ENCODE assay signal across 9 cellular contexts in genomic region chr6:127120787-127121636, GRCh38. TPM values are rescaled to one million over a fixed set of nuclear protein-coding genes. Genes with fewer than 3 reads are reported as not detected.
DNase-seq lines count a peak whose midpoint lies in the region; ATAC-seq, FAIRE-seq and TF ChIP-seq lines count a peak whose summit lies in the region.
"Had no signal": no experiment of that assay in that cellular context is flagged by ENCODE, and none has a peak within 500 bp of the region (broad histone marks: within the 10 kb centered on the region; RNA-seq: fewer than 3 reads in every experiment).

No MANE protein-coding gene starts in this region.

- no peaks in the 10 kb centered on the region for H3K27me3 ChIP-seq in testis

- peak overlapping the region; percentile 52 for H3K4me3 ChIP-seq in fibroblast of villous mesenchyme (ENCODE audit: low read depth, low read length)
- peak overlapping the region in 1 of 2 donors; percentile 51 for H3K4me3 ChIP-seq in testis

- ATAC-seq in GM21528 (IDR thresholded peaks at IDR 0.05; ENCODE audit: low FRiP score, unreplicated experiment), result peak; percentile 81

- peaks cover 8% of the 10 kb centered on the region for H3K4me1 Mint-ChIP-seq in neural crest cell

- 9 to 11% methylated on average over 26 to 35 of the region's 35 CpGs for WGBS in testis, 2 donors

- H3K36me3 Mint-ChIP-seq in neural crest cell (ENCODE audit: low read depth), result no peaks in the 10 kb centered on the region

- peaks cover 95% of the 10 kb centered on the region for H3K27me3 Mint-ChIP-seq in neural crest cell (ENCODE audit: low read depth)

- H3K9me3 ChIP-seq in testis, result no peaks in the 10 kb centered on the region

- intact Hi-C loops in testis (cut with DNase I; ENCODE audit: low total_unique reads), result loop anchor here (10.0 kb wide), 1 partner anchor 144 kb away; the partner anchor contains the start of gene RNF146

- peak; percentile 45 for DNase-seq in DMS53 treated with DMSO at 0.1 percent for 48 hours (lab: John Stamatoyannopoulos, UW; ENCODE audit: unreplicated experiment)
- peak; percentile 70 for DNase-seq in HTR-8/SVneo (ENCODE audit: insufficient read length, low spot score)
- peak; percentile 79 for DNase-seq in OCI-M1 (lab: John Stamatoyannopoulos, UW)
- DNase-seq in activated T-cell treated with anti-CD3 and anti-CD28 coated beads, Interleukin-2, amount 50 U/mL, for 48 hours, result peak; percentile 82 to 84
- DNase-seq in fibroblast of villous mesenchyme (ENCODE audit: low read depth), result peak; percentile 86
- DNase-seq in neural crest cell (ENCODE audit: low read depth, low spot score), result peak; percentile 86
- DNase-seq in testis, result peak; percentile 85

- no peak for TF ChIP-seq POLR2A in testis (IDR thresholded peaks at IDR 0.05)

- TF ChIP-seq CTCF in fibroblast of villous mesenchyme (IDR thresholded peaks at IDR 0.05; ENCODE audit: insufficient read depth, low read depth, low read length) (peak; percentile 82), neural crest cell (conservative IDR thresholded peaks at IDR 0.05) (peak; percentile 94), testis (IDR thresholded peaks at IDR 0.05) (peak; percentile 44 to 60 (median 50))

- H3K4me1 ChIP-seq in testis, result peaks cover 16% of the 10 kb centered on the region

- no peak overlapping the region for H3K27ac Mint-ChIP-seq in neural crest cell (ENCODE audit: unreplicated experiment)

- FAIRE-seq in HTR-8/SVneo (lab: Jason Lieb, UNC), result peak; percentile 83
- FAIRE-seq: endometrium had no signal

- H3K4me3 Mint-ChIP-seq in neural crest cell, result peak overlapping the region; percentile 71

- no peak overlapping the region for H3K27ac ChIP-seq in testis

- H3K36me3 ChIP-seq in testis (ENCODE audit: low read depth, missing control alignments), result no peaks in the 10 kb centered on the region

- H3K9me3 Mint-ChIP-seq in neural crest cell, result no peaks in the 10 kb centered on the region

RNA-seq across cellular contexts. Expression of gene RSPO3, which starts 2.5 kb away (rescaled TPM):
- total RNA-seq in fibroblast of villous mesenchyme (0.32 and 4.7 TPM in 2 replicates), neural crest cell (not detected in 2 replicates), testis (1 to 10 TPM in 1 of 2 donors, under 1 TPM in 1; 0.06 to 1.5 TPM)
- polyA plus RNA-seq in testis (ENCODE audit: insufficient read depth, low read depth, low replicate concordance), result 6.6 TPM
